Comparison of ENCODE assay signal across 15 cellular contexts in genomic region chr22:27159716-27160295, GRCh38.
DNase-seq lines count a peak whose midpoint lies in the region; ATAC-seq, FAIRE-seq and TF ChIP-seq lines count a peak whose summit lies in the region.
"Had no signal": no experiment of that assay in that cellular context is flagged by ENCODE, and none has a peak within 500 bp of the region (broad histone marks: within the 10 kb centered on the region; RNA-seq: fewer than 3 reads in every experiment).

No MANE protein-coding gene starts in this region.

- ATAC-seq in GM23338, result no peak
- no peak for ATAC-seq in left cardiac atrium
- no peak for ATAC-seq in natural killer cell treated with Interleukin-12 subunit alpha and Interleukin-12 subunit beta and Interleukin-15 and Interleukin-18, amount 100 ng/mL, for 72 hours

- H2BK120ac ChIP-seq in mesendoderm (ENCODE audit: low read depth, low read length), result no peak overlapping the region

- no peaks in the 10 kb centered on the region for H3K36me3 ChIP-seq in GM23338 (ENCODE audit: insufficient read depth)
- no peaks in the 10 kb centered on the region for H3K36me3 ChIP-seq in mesendoderm (ENCODE audit: control insufficient read depth, insufficient read depth, low read length)

- H3K23ac ChIP-seq in mesendoderm (ENCODE audit: low read length), result no peak overlapping the region

- no peak overlapping the region for H3K18ac ChIP-seq in mesendoderm (ENCODE audit: low read length)

- no peaks in the 10 kb centered on the region; the same call in 1 of the 2 replicates for H3K9me2 ChIP-seq in GM23338 (ENCODE audit: insufficient read depth)

- H3K4me2 ChIP-seq in GM23338, result no peak overlapping the region
- no peak overlapping the region for H3K4me2 ChIP-seq in mesendoderm (ENCODE audit: low read length)

- H3K36me3 Mint-ChIP-seq in GM23338 (ENCODE audit: low read depth) (no peaks in the 10 kb centered on the region), brain (no peaks in the 10 kb centered on the region)
- H3K36me3 Mint-ChIP-seq in natural killer cell treated with Interleukin-12 subunit alpha and Interleukin-12 subunit beta and Interleukin-15 and Interleukin-18, amount 100 ng/mL, for 72 hours, result no peaks in the 10 kb centered on the region
- H3K36me3 Mint-ChIP-seq: CD4-positive, alpha-beta memory T cell had no signal

- no peak for TF ChIP-seq CTCF in GM23338 (conservative IDR thresholded peaks at IDR 0.05; ENCODE audit: low read depth in 2 of 2)
- no peak for TF ChIP-seq CTCF in brain (conservative IDR thresholded peaks at IDR 0.05)

- DNase-seq in GM23338 (ENCODE audit: low spot score), result no peak
- peak; percentile 55 for DNase-seq in mesendoderm
- no peak for DNase-seq in left cardiac atrium
- no peak for DNase-seq in natural killer cell treated with Interleukin-12 subunit alpha and Interleukin-12 subunit beta and Interleukin-15 and Interleukin-18, amount 100 ng/mL, for 72 hours (ENCODE audit: low spot score)
- DNase-seq in globus pallidus (ENCODE audit: low spot score), result no peak
- DNase-seq in RCC 7860 (ENCODE audit: low spot score), result no peak
- DNase-seq: C1 segment of cervical spinal cord; CD4-positive, alpha-beta memory T cell; DMS79 had no signal

- H2BK5ac ChIP-seq in mesendoderm (ENCODE audit: low read length), result no peak overlapping the region

- H3K4ac ChIP-seq in mesendoderm (ENCODE audit: low read depth, low read length), result no peak overlapping the region

- H3K4me3 Mint-ChIP-seq in GM23338 (no peak overlapping the region), brain (no peak overlapping the region)
- no peak overlapping the region for H3K4me3 Mint-ChIP-seq in natural killer cell treated with Interleukin-12 subunit alpha and Interleukin-12 subunit beta and Interleukin-15 and Interleukin-18, amount 100 ng/mL, for 72 hours
- H3K4me3 Mint-ChIP-seq: CD4-positive, alpha-beta memory T cell had no signal

- no peak overlapping the region for H3K27ac ChIP-seq in GM23338 (ENCODE audit: low read depth)
- no peak overlapping the region for H3K27ac ChIP-seq in mesendoderm (ENCODE audit: low read depth, low read length)
- H3K27ac ChIP-seq: HL-60 had no signal

- intact Hi-C loops in left cardiac atrium (cut with DNase I), result no loop called here

- peaks cover 11% of the 10 kb centered on the region for H3K27me3 Mint-ChIP-seq in GM23338 (ENCODE audit: insufficient read depth, low read depth, poor library complexity)
- H3K27me3 Mint-ChIP-seq in brain, result peaks cover 35% of the 10 kb centered on the region
- peaks cover 22 to 56% of the 10 kb centered on the region in 2 donors for H3K27me3 Mint-ChIP-seq in natural killer cell treated with Interleukin-12 subunit alpha and Interleukin-12 subunit beta and Interleukin-15 and Interleukin-18, amount 100 ng/mL, for 72 hours

- H3K27me3 ChIP-seq in GM23338 (ENCODE audit: insufficient read depth), result no peaks in the 10 kb centered on the region
- H3K27me3 ChIP-seq in mesendoderm (ENCODE audit: insufficient read depth, low read length, poor library complexity), result no peaks in the 10 kb centered on the region

- H3K9me3 Mint-ChIP-seq in GM23338, result no peaks in the 10 kb centered on the region
- peaks cover 0 to 6% (median 3%) of the 10 kb centered on the region in 5 experiments for H3K9me3 Mint-ChIP-seq in brain
- H3K9me3 Mint-ChIP-seq in natural killer cell treated with Interleukin-12 subunit alpha and Interleukin-12 subunit beta and Interleukin-15 and Interleukin-18, amount 100 ng/mL, for 72 hours, result no peaks in the 10 kb centered on the region

- H3K4me3 ChIP-seq in GM23338 (no peak overlapping the region), mesendoderm (ENCODE audit: low read length) (no peak overlapping the region)

- H3K79me2 ChIP-seq in GM23338 (replicated peaks; ENCODE audit: insufficient read depth), result no peaks in the 10 kb centered on the region
- H3K79me2 ChIP-seq in mesendoderm (ENCODE audit: control insufficient read depth, insufficient read depth, low read length), result no peaks in the 10 kb centered on the region

- FAIRE-seq in RCC 7860 (lab: Jason Lieb, UNC), result no peak
- FAIRE-seq: G401.6, GM12892, GM19239, H54 had no signal

- H2AFZ ChIP-seq in GM23338, result peak overlapping the region; percentile 72

- H3K79me1 ChIP-seq in mesendoderm (ENCODE audit: low read length), result no peaks in the 10 kb centered on the region

- H3F3A ChIP-seq in GM23338 (replicated peaks; ENCODE audit: low read depth), result no peaks in the 10 kb centered on the region

- no peak overlapping the region for H2BK15ac ChIP-seq in mesendoderm (replicated peaks; ENCODE audit: low read depth)

- H3K9ac ChIP-seq in mesendoderm (ENCODE audit: low read length), result no peak overlapping the region

- H3K56ac ChIP-seq in mesendoderm (ENCODE audit: low read length), result peak overlapping the region; percentile 29

- H3K27ac Mint-ChIP-seq in GM23338 (no peak overlapping the region), brain (peak overlapping the region in 4 of 5 experiments; percentile 40 to 85 (median 61))
- H3K27ac Mint-ChIP-seq in natural killer cell treated with Interleukin-12 subunit alpha and Interleukin-12 subunit beta and Interleukin-15 and Interleukin-18, amount 100 ng/mL, for 72 hours, result no peak overlapping the region
- H3K27ac Mint-ChIP-seq: CD4-positive, alpha-beta memory T cell had no signal

- no peak overlapping the region for H4K8ac ChIP-seq in mesendoderm (ENCODE audit: low read depth, low read length)

- H3K4me1 ChIP-seq in GM23338 (ENCODE audit: insufficient read depth) (no peaks in the 10 kb centered on the region; the same call in 1 of the 2 replicates), mesendoderm (ENCODE audit: control insufficient read depth, low read depth, low read length) (peaks cover 8% of the 10 kb centered on the region)

- no peak overlapping the region for H2AK5ac ChIP-seq in mesendoderm (ENCODE audit: low read length)

- H3K4me1 Mint-ChIP-seq in GM23338 (peaks cover 18% of the 10 kb centered on the region), brain (peaks cover 54% of the 10 kb centered on the region)
- H3K4me1 Mint-ChIP-seq in natural killer cell treated with Interleukin-12 subunit alpha and Interleukin-12 subunit beta and Interleukin-15 and Interleukin-18, amount 100 ng/mL, for 72 hours (ENCODE audit: low read depth in 2 of 2), result no peaks in the 10 kb centered on the region
- H3K4me1 Mint-ChIP-seq: CD4-positive, alpha-beta memory T cell had no signal

- H4K5ac ChIP-seq in mesendoderm (ENCODE audit: low read length), result no peak overlapping the region

- H4K20me1 ChIP-seq in GM23338 (replicated peaks; ENCODE audit: insufficient read depth), result no peaks in the 10 kb centered on the region

- no CpG with 5 or more reads among the region's 10 CpGs for WGBS in mesendoderm (ENCODE audit: extremely low coverage, insufficient coverage, low lambda C conversion rate)

TF ChIP-seq in GM23338, 12 proteins besides CTCF, POLR2A, EP300 and RAD21 (continues in another document):
- TF ChIP-seq ZNF114 (CRISPR knock-in tag; IDR thresholded peaks at IDR 0.05) (no peak), CREB1 (CRISPR knock-in tag; IDR thresholded peaks at IDR 0.05; ENCODE audit: low read depth) (no peak), EZH2 (IDR thresholded peaks at IDR 0.05; ENCODE audit: low read depth, unreplicated experiment) (no peak), JUNB (IDR thresholded peaks at IDR 0.05; ENCODE audit: unreplicated experiment) (no peak)
- TF ChIP-seq, protein P1, sequence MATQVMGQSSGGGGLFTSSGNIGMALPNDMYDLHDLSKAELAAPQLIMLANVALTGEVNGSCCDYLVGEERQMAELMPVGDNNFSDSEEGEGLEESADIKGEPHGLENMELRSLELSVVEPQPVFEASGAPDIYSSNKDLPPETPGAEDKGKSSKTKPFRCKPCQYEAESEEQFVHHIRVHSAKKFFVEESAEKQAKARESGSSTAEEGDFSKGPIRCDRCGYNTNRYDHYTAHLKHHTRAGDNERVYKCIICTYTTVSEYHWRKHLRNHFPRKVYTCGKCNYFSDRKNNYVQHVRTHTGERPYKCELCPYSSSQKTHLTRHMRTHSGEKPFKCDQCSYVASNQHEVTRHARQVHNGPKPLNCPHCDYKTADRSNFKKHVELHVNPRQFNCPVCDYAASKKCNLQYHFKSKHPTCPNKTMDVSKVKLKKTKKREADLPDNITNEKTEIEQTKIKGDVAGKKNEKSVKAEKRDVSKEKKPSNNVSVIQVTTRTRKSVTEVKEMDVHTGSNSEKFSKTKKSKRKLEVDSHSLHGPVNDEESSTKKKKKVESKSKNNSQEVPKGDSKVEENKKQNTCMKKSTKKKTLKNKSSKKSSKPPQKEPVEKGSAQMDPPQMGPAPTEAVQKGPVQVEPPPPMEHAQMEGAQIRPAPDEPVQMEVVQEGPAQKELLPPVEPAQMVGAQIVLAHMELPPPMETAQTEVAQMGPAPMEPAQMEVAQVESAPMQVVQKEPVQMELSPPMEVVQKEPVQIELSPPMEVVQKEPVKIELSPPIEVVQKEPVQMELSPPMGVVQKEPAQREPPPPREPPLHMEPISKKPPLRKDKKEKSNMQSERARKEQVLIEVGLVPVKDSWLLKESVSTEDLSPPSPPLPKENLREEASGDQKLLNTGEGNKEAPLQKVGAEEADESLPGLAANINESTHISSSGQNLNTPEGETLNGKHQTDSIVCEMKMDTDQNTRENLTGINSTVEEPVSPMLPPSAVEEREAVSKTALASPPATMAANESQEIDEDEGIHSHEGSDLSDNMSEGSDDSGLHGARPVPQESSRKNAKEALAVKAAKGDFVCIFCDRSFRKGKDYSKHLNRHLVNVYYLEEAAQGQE (IDR thresholded peaks at IDR 0.05; ENCODE audit: unreplicated experiment), result no peak
- TF ChIP-seq, protein P2, sequence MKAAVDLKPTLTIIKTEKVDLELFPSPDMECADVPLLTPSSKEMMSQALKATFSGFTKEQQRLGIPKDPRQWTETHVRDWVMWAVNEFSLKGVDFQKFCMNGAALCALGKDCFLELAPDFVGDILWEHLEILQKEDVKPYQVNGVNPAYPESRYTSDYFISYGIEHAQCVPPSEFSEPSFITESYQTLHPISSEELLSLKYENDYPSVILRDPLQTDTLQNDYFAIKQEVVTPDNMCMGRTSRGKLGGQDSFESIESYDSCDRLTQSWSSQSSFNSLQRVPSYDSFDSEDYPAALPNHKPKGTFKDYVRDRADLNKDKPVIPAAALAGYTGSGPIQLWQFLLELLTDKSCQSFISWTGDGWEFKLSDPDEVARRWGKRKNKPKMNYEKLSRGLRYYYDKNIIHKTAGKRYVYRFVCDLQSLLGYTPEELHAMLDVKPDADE (IDR thresholded peaks at IDR 0.05), result no peak

Comparison
In these comparisons a context has a peak if more than half of its experiments do, and no peak if none do; other contexts are left out.
1. H3K27ac Mint-ChIP-seq: peak in brain (4 of 5); none in GM23338 (single experiment) and natural killer cell treated with Interleukin-12 subunit alpha and Interleukin-12 subunit beta and Interleukin-15 and Interleukin-18, amount 100 ng/mL, for 72 hours (0 of 2).